Comparison of ENCODE assay signal across 1 cellular context in the genomic region with DNA sequence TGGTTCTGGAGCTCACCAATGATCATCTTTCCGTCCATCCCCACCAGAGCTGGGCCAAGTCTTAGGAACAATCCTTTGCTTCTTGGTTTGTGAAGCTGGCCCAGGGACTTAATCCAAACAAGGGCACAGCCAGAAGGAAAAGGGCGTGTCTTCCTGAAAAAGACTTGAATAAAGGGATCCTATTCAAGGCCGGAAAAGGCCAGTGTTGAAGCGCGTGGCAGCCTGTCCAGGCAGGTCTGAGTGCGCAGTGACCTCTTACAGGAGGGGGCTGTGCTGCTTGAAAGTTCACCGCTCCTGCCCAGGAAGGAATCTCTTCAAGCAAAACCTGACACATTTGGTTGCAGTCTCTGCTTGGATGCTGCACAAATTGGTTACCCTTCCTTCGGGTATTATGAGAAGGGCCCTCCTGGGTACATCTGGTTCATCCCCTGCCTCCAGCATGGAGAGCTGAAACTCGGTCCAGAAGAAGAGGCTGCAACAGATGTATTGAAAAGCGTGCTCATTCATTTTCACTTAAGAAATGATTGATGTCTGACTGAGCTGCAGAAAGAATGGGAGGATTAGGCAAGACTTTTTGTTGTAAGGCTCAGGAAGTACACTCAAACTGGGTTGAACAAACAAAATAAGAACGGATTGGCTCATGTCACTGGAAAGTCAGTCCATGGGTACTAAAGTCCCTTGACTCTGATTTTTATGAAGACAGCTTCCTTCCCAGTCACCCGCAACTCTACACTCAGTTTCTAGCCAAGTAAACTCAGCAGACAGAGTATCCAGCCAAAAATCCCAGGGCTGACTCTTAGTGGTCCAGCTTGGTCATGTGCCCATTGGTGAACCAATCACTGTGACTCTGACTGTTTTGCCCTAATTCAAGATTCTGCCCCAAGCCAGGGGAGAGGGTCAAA.
TF ChIP-seq lines count a peak whose summit lies in the region.

No MANE protein-coding gene starts in this region.

TF ChIP-seq in A549, 52 proteins besides CTCF, POLR2A, EP300 and RAD21:
- TF ChIP-seq, protein P1, sequence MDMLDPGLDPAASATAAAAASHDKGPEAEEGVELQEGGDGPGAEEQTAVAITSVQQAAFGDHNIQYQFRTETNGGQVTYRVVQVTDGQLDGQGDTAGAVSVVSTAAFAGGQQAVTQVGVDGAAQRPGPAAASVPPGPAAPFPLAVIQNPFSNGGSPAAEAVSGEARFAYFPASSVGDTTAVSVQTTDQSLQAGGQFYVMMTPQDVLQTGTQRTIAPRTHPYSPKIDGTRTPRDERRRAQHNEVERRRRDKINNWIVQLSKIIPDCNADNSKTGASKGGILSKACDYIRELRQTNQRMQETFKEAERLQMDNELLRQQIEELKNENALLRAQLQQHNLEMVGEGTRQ (IDR thresholded peaks at IDR 0.05) = peak; percentile 67
- no peak for TF ChIP-seq FOXS1 (CRISPR knock-in tag; IDR thresholded peaks at IDR 0.05)
